Comparison of ENCODE assay signal across 1 cellular context in the genomic region with DNA sequence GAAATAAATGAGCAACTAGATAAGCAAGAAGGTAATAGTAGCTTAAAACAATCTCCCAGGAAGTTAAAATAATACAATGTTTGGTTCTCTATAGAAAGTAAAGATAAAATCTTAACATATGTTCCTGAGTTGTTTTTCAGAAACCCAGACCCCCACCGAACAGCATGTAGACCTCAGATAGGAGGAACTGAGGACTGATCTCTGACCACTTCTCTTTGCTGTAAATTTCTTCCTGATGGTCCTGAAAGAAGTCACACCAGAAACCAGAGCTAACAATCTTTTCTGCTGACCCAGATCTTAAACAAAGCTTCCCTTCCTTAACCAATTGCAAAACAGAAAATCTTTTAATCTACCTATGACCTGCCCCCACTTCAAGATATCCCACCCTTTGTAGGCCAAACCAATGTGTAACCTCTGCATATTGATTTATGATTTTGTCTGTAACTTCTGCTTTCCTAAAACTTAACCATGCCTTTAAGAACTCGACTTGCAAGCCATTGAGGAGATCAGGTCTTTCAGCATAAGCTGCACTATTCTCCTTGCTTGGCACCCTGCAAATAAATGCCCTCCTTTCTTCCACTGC.
TF ChIP-seq lines count a peak whose summit lies in the region.

No MANE protein-coding gene starts in this region.

TF ChIP-seq in SK-N-SH, 30 proteins besides CTCF, POLR2A, EP300 and RAD21 (continued from another document):
- TF ChIP-seq IRF3 (IDR thresholded peaks at IDR 0.05; ENCODE audit: low read depth, low read length), result no peak
- no peak for TF ChIP-seq USF2 (IDR thresholded peaks at IDR 0.05; ENCODE audit: borderline replicate concordance, low read depth, low read length)
- no peak for TF ChIP-seq RCOR1 (IDR thresholded peaks at IDR 0.05; ENCODE audit: low read length)
- no peak for TF ChIP-seq NFIC (IDR thresholded peaks at IDR 0.05; ENCODE audit: borderline replicate concordance)
- TF ChIP-seq, protein P1, sequence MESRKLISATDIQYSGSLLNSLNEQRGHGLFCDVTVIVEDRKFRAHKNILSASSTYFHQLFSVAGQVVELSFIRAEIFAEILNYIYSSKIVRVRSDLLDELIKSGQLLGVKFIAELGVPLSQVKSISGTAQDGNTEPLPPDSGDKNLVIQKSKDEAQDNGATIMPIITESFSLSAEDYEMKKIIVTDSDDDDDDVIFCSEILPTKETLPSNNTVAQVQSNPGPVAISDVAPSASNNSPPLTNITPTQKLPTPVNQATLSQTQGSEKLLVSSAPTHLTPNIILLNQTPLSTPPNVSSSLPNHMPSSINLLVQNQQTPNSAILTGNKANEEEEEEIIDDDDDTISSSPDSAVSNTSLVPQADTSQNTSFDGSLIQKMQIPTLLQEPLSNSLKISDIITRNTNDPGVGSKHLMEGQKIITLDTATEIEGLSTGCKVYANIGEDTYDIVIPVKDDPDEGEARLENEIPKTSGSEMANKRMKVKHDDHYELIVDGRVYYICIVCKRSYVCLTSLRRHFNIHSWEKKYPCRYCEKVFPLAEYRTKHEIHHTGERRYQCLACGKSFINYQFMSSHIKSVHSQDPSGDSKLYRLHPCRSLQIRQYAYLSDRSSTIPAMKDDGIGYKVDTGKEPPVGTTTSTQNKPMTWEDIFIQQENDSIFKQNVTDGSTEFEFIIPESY (IDR thresholded peaks at IDR 0.05; ENCODE audit: borderline replicate concordance, low read depth), result no peak
- TF ChIP-seq CHD2 (IDR thresholded peaks at IDR 0.05; ENCODE audit: low read length, partially characterized antibody), result no peak
TF ChIP-seq in SK-N-SH: peak in this region for 0.
